Comparison of ENCODE assay signal across 18 cellular contexts in the genomic region with DNA sequence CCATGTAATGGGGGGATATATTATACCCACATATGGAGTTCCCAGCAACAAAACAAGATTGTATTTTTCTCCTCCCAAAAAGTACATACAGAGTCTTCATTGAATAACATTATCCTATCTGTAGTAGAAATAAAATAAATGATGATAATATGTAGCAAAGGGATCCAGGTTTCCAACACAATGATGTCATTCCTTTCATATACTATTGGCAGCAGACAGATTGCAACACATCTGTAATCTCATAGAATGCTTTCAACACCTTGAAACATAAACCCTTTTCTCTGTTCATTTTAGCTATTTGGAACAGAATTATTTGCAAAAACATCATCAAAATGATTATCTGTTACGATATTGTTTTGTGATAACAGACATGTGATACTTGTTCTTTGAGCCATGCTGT.
"Had no signal": no experiment of that assay in that cellular context is flagged by ENCODE, and none has a peak within 500 bp of the region (broad histone marks: within the 10 kb centered on the region; RNA-seq: fewer than 3 reads in every experiment).

No MANE protein-coding gene starts in this region.

- FAIRE-seq: pancreas had no signal

- H3K4me3 ChIP-seq: gastrocnemius medialis, pancreas, tibial artery had no signal

- H3K36me3 Mint-ChIP-seq: activated CD4-positive, alpha-beta memory T cell treated with anti-CD3 and anti-CD28 coated beads for 36 hours; activated naive CD4-positive, alpha-beta T cell treated with anti-CD3 and anti-CD28 coated beads, Interleukin-2, amount 50 U/mL, for 72 hours; natural killer cell treated with Interleukin-12 subunit alpha and Interleukin-12 subunit beta and Interleukin-15 and Interleukin-18, amount 100 ng/mL, for 72 hours; WTC11 had no signal

- H3K9me3 Mint-ChIP-seq: activated T-helper 1 cell treated with anti-CD3 and anti-CD28 coated beads, Interleukin-12 subunit alpha, Interleukin-12 subunit beta, Interleukin-2, Interleukin-4 antibody, amounts not matched to agents 30 ng/mL and 10 ng/mL and 1 ng/mL, durations not matched to agents 14 hours and 24 hours and 36 hours; natural killer cell treated with Interleukin-12 subunit alpha and Interleukin-12 subunit beta and Interleukin-15 and Interleukin-18, amount 100 ng/mL, for 72 hours had no signal

- DNase-seq: activated CD4-positive, alpha-beta memory T cell treated with anti-CD3 and anti-CD28 coated beads for 36 hours; activated CD4-positive, alpha-beta T cell treated with anti-CD3 and anti-CD28 coated beads for 4 hours; activated gamma-delta T cell treated with Interleukin-2 at 50 U/mL for 16 hours; activated T-cell treated with anti-CD3 and anti-CD28 coated beads for 4 hours; amniotic stem cell; gastrocnemius medialis; head of caudate nucleus; left cardiac atrium; pancreas; stimulated activated CD8-positive, alpha-beta memory T cell treated with anti-CD3 and anti-CD28 coated beads, Interleukin-4, amount 100 ng/mL, for 48 hours; stimulated activated naive CD4-positive, alpha-beta T cell; tibial artery had no signal

- H3K27ac ChIP-seq: epithelial cell of prostate, gastrocnemius medialis, neutrophil, pancreas, tibial artery had no signal

- H3K27me3 ChIP-seq: gastrocnemius medialis, pancreas, tibial artery had no signal

- H3K4me1 ChIP-seq: gastrocnemius medialis had no signal

- H3K27ac Mint-ChIP-seq: activated CD4-positive, alpha-beta memory T cell treated with anti-CD3 and anti-CD28 coated beads for 36 hours; activated naive CD4-positive, alpha-beta T cell treated with anti-CD3 and anti-CD28 coated beads, Interleukin-2, amount 50 U/mL, for 72 hours; activated T-helper 1 cell treated with anti-CD3 and anti-CD28 coated beads, Interleukin-12 subunit alpha, Interleukin-12 subunit beta, Interleukin-2, Interleukin-4 antibody, amounts not matched to agents 30 ng/mL and 10 ng/mL and 1 ng/mL, durations not matched to agents 14 hours and 24 hours and 36 hours; natural killer cell treated with Interleukin-12 subunit alpha and Interleukin-12 subunit beta and Interleukin-15 and Interleukin-18, amount 100 ng/mL, for 72 hours; WTC11 had no signal

- H3K36me3 ChIP-seq: gastrocnemius medialis, neutrophil, pancreas, tibial artery had no signal

- H3K9me3 ChIP-seq: gastrocnemius medialis, neutrophil, pancreas, tibial artery had no signal

- H3K4me3 Mint-ChIP-seq: activated CD4-positive, alpha-beta memory T cell treated with anti-CD3 and anti-CD28 coated beads for 36 hours; activated T-helper 1 cell treated with anti-CD3 and anti-CD28 coated beads, Interleukin-12 subunit alpha, Interleukin-12 subunit beta, Interleukin-2, Interleukin-4 antibody, amounts not matched to agents 30 ng/mL and 10 ng/mL and 1 ng/mL, durations not matched to agents 14 hours and 24 hours and 36 hours; natural killer cell treated with Interleukin-12 subunit alpha and Interleukin-12 subunit beta and Interleukin-15 and Interleukin-18, amount 100 ng/mL, for 72 hours; WTC11 had no signal

- H3K27me3 Mint-ChIP-seq: activated CD4-positive, alpha-beta memory T cell treated with anti-CD3 and anti-CD28 coated beads for 36 hours had no signal

- ATAC-seq: activated naive CD4-positive, alpha-beta T cell treated with anti-CD3 and anti-CD28 coated beads, Interleukin-2, amount 50 U/mL, for 72 hours; gastrocnemius medialis; left cardiac atrium; natural killer cell treated with Interleukin-12 subunit alpha and Interleukin-12 subunit beta and Interleukin-15 and Interleukin-18, amount 100 ng/mL, for 72 hours; pancreas; WTC11 had no signal
